Comparison of ENCODE assay signal across 18 cellular contexts in the genomic region with DNA sequence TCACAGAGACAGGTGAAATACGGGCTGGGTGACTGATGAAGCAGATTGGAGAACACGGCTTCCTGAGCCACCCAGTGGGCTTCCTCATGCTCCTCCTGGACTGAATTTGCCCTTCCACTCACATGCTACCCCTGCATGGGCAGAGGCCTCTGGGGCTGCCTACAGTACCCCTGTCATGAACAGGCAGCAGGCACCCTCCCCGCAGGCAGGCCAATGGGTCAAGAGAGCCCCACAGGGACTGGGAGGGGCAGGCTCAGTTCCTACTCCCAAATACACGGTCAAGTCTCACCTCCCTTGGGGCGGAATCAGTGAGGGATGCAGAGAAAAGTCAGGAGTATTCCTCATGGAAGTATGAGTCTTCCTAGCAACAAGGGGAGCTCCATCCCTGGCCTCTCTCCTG. TPM values are rescaled to one million over a fixed set of nuclear protein-coding genes. Genes with fewer than 3 reads are reported as not detected.
DNase-seq lines count a peak whose midpoint lies in the region; ATAC-seq and TF ChIP-seq lines count a peak whose summit lies in the region.
"Had no signal": no experiment of that assay in that cellular context is flagged by ENCODE, and none has a peak within 500 bp of the region (broad histone marks: within the 10 kb centered on the region; RNA-seq: fewer than 3 reads in every experiment).

No MANE protein-coding gene starts in this region.

- no peak overlapping the region for H3K14ac ChIP-seq in neuronal stem cell (ENCODE audit: low read length)

- H2BK5ac ChIP-seq in neuronal stem cell (ENCODE audit: low read length) = no peak overlapping the region

- no peak for TF ChIP-seq POLR2A in esophagus muscularis mucosa (IDR thresholded peaks at IDR 0.05; ENCODE audit: low read depth)

- H3K4me3 ChIP-seq in esophagus muscularis mucosa = no peak overlapping the region
- H3K4me3 ChIP-seq in neuronal stem cell (ENCODE audit: low read length in 2 of 2) = no peak overlapping the region
- no peak overlapping the region for H3K4me3 ChIP-seq in foreskin fibroblast (ENCODE audit: low read depth in 1 of 2, low read length in 2 of 2)
- H3K4me3 ChIP-seq: A549; BLaER1 treated with 17β-estradiol and CSF1 and Interleukin-3, amounts not matched to agents 10 nM and 100 nM had no signal

- no peaks in the 10 kb centered on the region for H3K36me3 Mint-ChIP-seq in T-helper 17 cell (ENCODE audit: low read depth)
- H3K36me3 Mint-ChIP-seq: CD8-positive, alpha-beta T cell had no signal

- TF ChIP-seq CTCF in esophagus muscularis mucosa (IDR thresholded peaks at IDR 0.05) (no peak), foreskin fibroblast (IDR thresholded peaks at IDR 0.05; ENCODE audit: low read depth, low read length) (no peak)

- H3K27me3 ChIP-seq in esophagus muscularis mucosa (peaks cover 0 to 44% (median 0%) of the 10 kb centered on the region in 4 donors), neuronal stem cell (ENCODE audit: control insufficient read depth in 3 of 3, insufficient read depth in 3 of 3, low read depth in 1 of 3, low read length in 3 of 3) (peaks cover 0 to 17% (median 0%) of the 10 kb centered on the region in 3 experiments)
- H3K27me3 ChIP-seq: BLaER1 treated with 17β-estradiol and CSF1 and Interleukin-3, amounts not matched to agents 10 nM and 100 nM had no signal

- peak; percentile 44 for DNase-seq in activated CD8-positive, alpha-beta memory T cell treated with anti-CD3 and anti-CD28 coated beads for 24 hours
- DNase-seq in activated CD8-positive, alpha-beta memory T cell treated with anti-CD3 and anti-CD28 coated beads, Interleukin-2, amount 50 U/mL, for 4 hours = no peak
- DNase-seq in esophagus muscularis mucosa (ENCODE audit: extremely low spot score) (peak; percentile 78), neuronal stem cell (ENCODE audit: low spot score) (no peak), ureter (ENCODE audit: low spot score) (peak; percentile 19), foreskin fibroblast (no peak), T-helper 17 cell (no peak), T-helper 1 cell (no peak)
- DNase-seq: AML-193; Caco-2; Calu3; CD4-positive, alpha-beta T cell; CD8-positive, alpha-beta T cell; GF-D8 had no signal

- no peak overlapping the region for H3K27ac Mint-ChIP-seq in T-helper 17 cell
- H3K27ac Mint-ChIP-seq: B cell; CD4-positive, alpha-beta T cell; CD8-positive, alpha-beta T cell had no signal

- H3K36me3 ChIP-seq in esophagus muscularis mucosa (no peaks in the 10 kb centered on the region), neuronal stem cell (replicated peaks in 1 of 2; ENCODE audit: control insufficient read depth in 2 of 2, insufficient read depth in 2 of 2, low read length in 2 of 2) (no peaks in the 10 kb centered on the region)
- H3K36me3 ChIP-seq: BLaER1 treated with 17β-estradiol and CSF1 and Interleukin-3, amounts not matched to agents 10 nM and 100 nM had no signal

- peak overlapping the region; percentile 40 for H3K23ac ChIP-seq in neuronal stem cell (ENCODE audit: low read depth, low read length, poor library complexity)

- intact Hi-C loops in esophagus muscularis mucosa (cut with DNase I) = no loop called here

- no peak overlapping the region for H4K8ac ChIP-seq in neuronal stem cell (ENCODE audit: low read depth, low read length)

- no peak overlapping the region for H3K4me3 Mint-ChIP-seq in T-helper 17 cell
- H3K4me3 Mint-ChIP-seq: B cell; CD4-positive, alpha-beta T cell; CD8-positive, alpha-beta T cell had no signal

- peaks cover 1% of the 10 kb centered on the region for H3K79me1 ChIP-seq in neuronal stem cell (ENCODE audit: low read depth, low read length)

- H3K9ac ChIP-seq in neuronal stem cell (ENCODE audit: low read depth, low read length, poor library complexity) = no peak overlapping the region
- H3K9ac ChIP-seq: BLaER1 treated with 17β-estradiol and CSF1 and Interleukin-3, amounts not matched to agents 10 nM and 100 nM had no signal

- no peak overlapping the region for H2AK5ac ChIP-seq in neuronal stem cell (ENCODE audit: low read depth, low read length)

- no peak overlapping the region for H3K4me2 ChIP-seq in neuronal stem cell (ENCODE audit: insufficient read depth, low read length, poor library complexity, severe bottlenecking)
- H3K4me2 ChIP-seq: A549; BLaER1 treated with 17β-estradiol and CSF1 and Interleukin-3, amounts not matched to agents 10 nM and 100 nM had no signal

- no peak overlapping the region for H3K18ac ChIP-seq in neuronal stem cell (ENCODE audit: low read length)

- no peaks in the 10 kb centered on the region for H3K4me1 Mint-ChIP-seq in T-helper 17 cell
- H3K4me1 Mint-ChIP-seq: B cell had no signal

- H3K9me3 ChIP-seq in esophagus muscularis mucosa (no peaks in the 10 kb centered on the region), neuronal stem cell (replicated peaks in 1 of 2; ENCODE audit: control insufficient read depth in 2 of 2, insufficient read depth in 1 of 2, low read depth in 1 of 2, low read length in 2 of 2) (no peaks in the 10 kb centered on the region), T-helper 17 cell (ENCODE audit: control insufficient read depth, low read length, poor library complexity, severe bottlenecking) (no peaks in the 10 kb centered on the region)
- H3K9me3 ChIP-seq: A549; BLaER1 treated with 17β-estradiol and CSF1 and Interleukin-3, amounts not matched to agents 10 nM and 100 nM; Caco-2 had no signal

- H3K4me1 ChIP-seq in esophagus muscularis mucosa (no peaks in the 10 kb centered on the region), neuronal stem cell (ENCODE audit: control insufficient read depth in 2 of 2, insufficient read depth in 1 of 2, low read depth in 1 of 2, low read length in 2 of 2) (no peaks in the 10 kb centered on the region)
- H3K4me1 ChIP-seq: A549 had no signal

- no peak overlapping the region for H2AFZ ChIP-seq in neuronal stem cell (ENCODE audit: low read length)

- peak overlapping the region; percentile 8 for H4K91ac ChIP-seq in neuronal stem cell (ENCODE audit: low read depth, low read length, poor library complexity)

- H2BK12ac ChIP-seq in neuronal stem cell (ENCODE audit: low read length) = no peak overlapping the region

- no peak for TF ChIP-seq EP300 in esophagus muscularis mucosa (IDR thresholded peaks at IDR 0.05)

- WGBS in esophagus muscularis mucosa = 71% methylated on average over 4 of the region's 5 CpGs
- no CpG with 5 or more reads among the region's 5 CpGs for WGBS in neuronal stem cell (ENCODE audit: extremely low coverage in 2 of 2, insufficient read length in 2 of 2, insufficient replicate concordance in 1 of 2), 2 donors

- no peak overlapping the region for H2BK15ac ChIP-seq in neuronal stem cell (ENCODE audit: low read length)

- no peak overlapping the region for H2BK120ac ChIP-seq in neuronal stem cell (ENCODE audit: low read depth, low read length)

- ATAC-seq in T-helper 17 cell = no peak
- ATAC-seq: A549; CD8-positive, alpha-beta T cell had no signal

- peaks cover 37% of the 10 kb centered on the region for H3K27me3 Mint-ChIP-seq in T-helper 17 cell
- H3K27me3 Mint-ChIP-seq: CD4-positive, alpha-beta T cell had no signal

- no peak overlapping the region for H3K4ac ChIP-seq in neuronal stem cell (ENCODE audit: low read length)

- H3K27ac ChIP-seq in esophagus muscularis mucosa (replicated peaks in 1 of 4) (no peak overlapping the region), neuronal stem cell (replicated peaks; ENCODE audit: low read length) (no peak overlapping the region)
- H3K27ac ChIP-seq: 22Rv1; A549; BLaER1 treated with 17β-estradiol and CSF1 and Interleukin-3, amounts not matched to agents 10 nM and 100 nM had no signal

RNA-seq across cellular contexts. Expression of a gene that starts 48.6 kb away (rescaled TPM):
- total RNA-seq in esophagus muscularis mucosa (1 to 10 TPM; 8.7 to 9.9 (median 9.4) TPM), ureter (22.0 TPM), T-helper 17 cell (10 to 100 TPM; 36.8 to 52.0 TPM)
- 7.0 TPM for polyA plus RNA-seq in neuronal stem cell (2013, experiment 1 of 2)
- 7.9 TPM for polyA plus RNA-seq in neuronal stem cell (2013, experiment 2 of 2)

Comparison
In these comparisons a context has a peak if more than half of its experiments do, and no peak if none do; other contexts are left out.
1. DNase-seq: peak in activated CD8-positive, alpha-beta memory T cell treated with anti-CD3 and anti-CD28 coated beads for 24 hours (single experiment), esophagus muscularis mucosa (single experiment) and ureter (single experiment); none in activated CD8-positive, alpha-beta memory T cell treated with anti-CD3 and anti-CD28 coated beads, Interleukin-2, amount 50 U/mL, for 4 hours (single experiment), neuronal stem cell (single experiment), foreskin fibroblast (0 of 2), T-helper 17 cell (0 of 3) and T-helper 1 cell (0 of 5).